In the genomic region with DNA sequence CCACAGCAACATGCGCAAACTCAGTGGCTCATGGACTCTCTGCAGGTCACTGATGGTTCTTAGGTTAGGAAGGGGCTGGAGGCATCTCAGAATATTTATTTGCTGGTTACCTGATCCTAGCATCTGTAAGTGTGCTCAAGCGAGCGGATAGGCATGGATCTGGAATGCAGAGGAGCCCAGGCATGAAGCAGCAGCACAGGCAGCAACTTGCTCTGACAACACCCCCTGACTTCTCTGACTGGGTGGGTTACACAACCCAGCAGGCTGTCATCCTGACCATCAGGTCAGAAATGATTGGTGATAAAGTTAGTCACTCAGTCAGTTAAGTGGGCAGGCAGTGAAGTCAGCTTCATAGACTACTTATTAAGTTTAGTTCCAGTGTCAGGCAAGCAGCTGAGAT, we compare ENCODE assay signal across 7 cellular contexts. TPM values are rescaled to one million over a fixed set of nuclear protein-coding genes. Genes with fewer than 3 reads are reported as not detected.
A peak's percentile ranks its signal among the peaks of the same experiment; 100 is the strongest.
DNase-seq lines count a peak whose midpoint lies in the region; ATAC-seq, FAIRE-seq and TF ChIP-seq lines count a peak whose summit lies in the region.
"Not testable (repeated sequence)": the region's sequence is repeated elsewhere in the genome, so short reads cannot be mapped to it uniquely, and the experiment has no call there.

No MANE protein-coding gene starts in this region.

- not testable (repeated sequence) for H3K27me3 ChIP-seq in kidney epithelial cell (ENCODE audit: control insufficient read depth, insufficient read depth, low read length)

- peak; percentile 43 for ATAC-seq in stimulated activated effector memory CD8-positive, alpha-beta T cell treated with anti-CD3 and anti-CD28 coated beads, Interleukin-12 subunit alpha, Interleukin-12 subunit beta, amount 100 ng/mL, for 72 hours

- not testable (repeated sequence) for FAIRE-seq in RCC 7860 (lab: Jason Lieb, UNC)

- H3K36me3 Mint-ChIP-seq in MCF 10A (ENCODE audit: insufficient read depth, unreplicated experiment); nephron (ENCODE audit: low read depth); stimulated activated effector memory CD8-positive, alpha-beta T cell treated with anti-CD3 and anti-CD28 coated beads, Interleukin-12 subunit alpha, Interleukin-12 subunit beta, amount 100 ng/mL, for 72 hours: not testable (repeated sequence)

- H3K4me3 ChIP-seq in fibroblast of mammary gland (ENCODE audit: control insufficient read depth, low read depth, low read length); kidney epithelial cell (ENCODE audit: low read depth, low read length): not testable (repeated sequence)

- DNase-seq in HK-2 (ENCODE audit: unreplicated experiment) (peak; percentile 11), RCC 7860 (ENCODE audit: low spot score) (peak; percentile 32), MCF 10A (ENCODE audit: unreplicated experiment) (peak; percentile 72), fibroblast of mammary gland (ENCODE audit: low read depth) (peak; percentile 6), kidney epithelial cell (ENCODE audit: low read depth) (peak; percentile 63)
- DNase-seq in stimulated activated effector memory CD8-positive, alpha-beta T cell treated with anti-CD3 and anti-CD28 coated beads, Interleukin-12 subunit alpha, Interleukin-12 subunit beta, amount 100 ng/mL, for 72 hours (ENCODE audit: low spot score in 2 of 2): not testable (repeated sequence)

- CTCF ChIA-PET in MCF 10A (lab: Yijun Ruan, JAX): interaction anchor here (0.6 to 0.9 kb wide), 3 partner anchors 36 to 213 kb away, joined by 3 read pairs; no protein-coding TSS in a partner anchor

- H3K4me1 Mint-ChIP-seq in MCF 10A (ENCODE audit: insufficient read depth, unreplicated experiment) (peaks cover 20% of the 10 kb centered on the region), nephron (peaks cover 39% of the 10 kb centered on the region)
- not testable (repeated sequence) for H3K4me1 Mint-ChIP-seq in stimulated activated effector memory CD8-positive, alpha-beta T cell treated with anti-CD3 and anti-CD28 coated beads, Interleukin-12 subunit alpha, Interleukin-12 subunit beta, amount 100 ng/mL, for 72 hours

- POLR2A ChIA-PET in MCF 10A (lab: Yijun Ruan, JAX): interaction anchor here (0.6 to 2.3 kb wide), 6 partner anchors 9 to 235 kb away, joined by 3 to 7 read pairs (median 5); a partner anchor contains a TSS

- not testable (repeated sequence) for H3K27me3 Mint-ChIP-seq in MCF 10A (ENCODE audit: insufficient read depth, unreplicated experiment); nephron (ENCODE audit: low read depth)

- not testable (repeated sequence) for BruUV-seq in MCF 10A (replicated peaks; lab: Mats Ljungman, UMichigan)

- not testable (repeated sequence) for H3K36me3 ChIP-seq in kidney epithelial cell (ENCODE audit: control insufficient read depth, insufficient read depth, low read length)

- intact Hi-C loops in MCF 10A (cut with micrococcal nuclease): not testable (repeated sequence)

- H3K4me3 Mint-ChIP-seq in MCF 10A (ENCODE audit: unreplicated experiment); stimulated activated effector memory CD8-positive, alpha-beta T cell treated with anti-CD3 and anti-CD28 coated beads, Interleukin-12 subunit alpha, Interleukin-12 subunit beta, amount 100 ng/mL, for 72 hours: not testable (repeated sequence)
- peak overlapping the region in 1 of 3 experiments; percentile 65 for H3K4me3 Mint-ChIP-seq in nephron

- H3K9me3 Mint-ChIP-seq in MCF 10A (ENCODE audit: unreplicated experiment); nephron; stimulated activated effector memory CD8-positive, alpha-beta T cell treated with anti-CD3 and anti-CD28 coated beads, Interleukin-12 subunit alpha, Interleukin-12 subunit beta, amount 100 ng/mL, for 72 hours: not testable (repeated sequence)

- not testable (repeated sequence) for H3K27ac Mint-ChIP-seq in MCF 10A (ENCODE audit: low read depth, unreplicated experiment); stimulated activated effector memory CD8-positive, alpha-beta T cell treated with anti-CD3 and anti-CD28 coated beads, Interleukin-12 subunit alpha, Interleukin-12 subunit beta, amount 100 ng/mL, for 72 hours
- H3K27ac Mint-ChIP-seq in nephron: peak overlapping the region in 2 of 3 experiments; percentile 2 to 15

- TF ChIP-seq CTCF in MCF 10A (IDR thresholded peaks at IDR 0.05; ENCODE audit: unreplicated experiment); fibroblast of mammary gland (conservative IDR thresholded peaks at IDR 0.05; ENCODE audit: control insufficient read depth, insufficient read depth, low read depth, low read length); kidney epithelial cell (IDR thresholded peaks at IDR 0.05; ENCODE audit: insufficient read depth, low read length, poor library complexity, severe bottlenecking); nephron (IDR thresholded peaks at IDR 0.05; ENCODE audit: unreplicated experiment in 3 of 3): not testable (repeated sequence)

RNA-seq across cellular contexts. Expression of a gene that starts 50.4 kb away (rescaled TPM):
- total RNA-seq in MCF 10A (2022) (1.9 and 2.8 TPM in 2 replicates), kidney epithelial cell (3.1 TPM in 2 replicates)
